ENCODE assay signal across 10 cellular contexts in the genomic region with DNA sequence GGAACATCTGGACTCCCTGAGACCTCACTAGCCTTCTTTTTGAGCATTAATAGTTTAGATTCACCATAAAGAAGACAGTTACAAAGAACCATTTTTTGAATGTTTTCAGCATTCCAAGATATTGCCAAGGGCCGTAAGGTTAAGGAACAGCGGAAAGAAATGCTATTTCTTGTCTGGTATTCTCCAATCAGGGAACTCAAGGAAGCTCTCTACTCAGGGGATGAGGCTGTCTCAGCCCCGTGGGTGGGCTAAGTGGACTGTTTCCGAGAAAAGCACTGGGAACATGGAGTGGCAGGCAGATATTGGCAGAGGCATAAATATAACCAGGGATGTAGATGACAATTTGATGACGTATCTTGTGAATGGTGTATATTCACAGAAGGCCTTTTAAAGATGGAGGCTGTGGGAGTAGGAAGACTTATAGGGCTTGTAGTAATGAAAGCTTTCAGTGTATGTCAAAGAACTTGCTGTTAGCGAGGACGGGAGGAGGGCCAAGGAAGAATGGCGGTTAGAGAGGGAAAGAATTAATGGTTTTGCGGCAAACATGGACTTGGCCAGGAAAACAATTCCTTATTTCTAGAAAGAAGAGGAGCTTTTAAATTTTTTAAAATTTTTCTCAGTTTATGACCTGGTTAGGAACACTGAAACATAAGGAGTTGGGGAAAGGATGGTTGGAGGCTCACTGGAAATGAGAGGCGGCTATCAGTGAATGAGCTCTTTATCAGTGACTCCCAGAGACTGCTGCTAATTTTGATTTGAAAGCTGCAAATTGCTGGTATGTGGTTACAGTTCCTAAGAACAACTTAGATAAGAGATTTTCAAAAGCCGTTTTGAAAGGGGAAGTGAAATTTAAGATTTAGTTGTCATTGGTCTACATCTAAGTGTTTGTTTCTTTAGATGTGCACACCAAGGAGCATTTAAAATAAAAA.
DNase-seq lines count a peak whose midpoint lies in the region; ATAC-seq, FAIRE-seq and TF ChIP-seq lines count a peak whose summit lies in the region.
"Had no signal": no experiment of that assay in that cellular context is flagged by ENCODE, and none has a peak within 500 bp of the region (broad histone marks: within the 10 kb centered on the region; RNA-seq: fewer than 3 reads in every experiment).

No MANE protein-coding gene starts in this region.

- peaks cover 16% of the 10 kb centered on the region for H3K27me3 Mint-ChIP-seq in stimulated activated memory B cell treated with anti-CD40 and anti-IgM and Interleukin-4, amounts not matched to agents 10 μg/mL and 1 μg/mL and 100 μg/mL, for 72 hours

- H3K79me2 ChIP-seq in GM12878 (ENCODE audit: control insufficient read depth, insufficient read depth, low read length), result no peaks in the 10 kb centered on the region

- H3K27ac Mint-ChIP-seq in stimulated activated memory B cell treated with anti-CD40 and anti-IgM and Interleukin-4, amounts not matched to agents 10 μg/mL and 1 μg/mL and 100 μg/mL, for 72 hours, result peak overlapping the region; percentile 12

- in situ Hi-C loops in GM12878 (cut with MboI) (no loop called here), G401 (cut with HindIII; ENCODE audit: low sequenced_read_pairs) (no loop called here)

- 38% methylated on average over 11 of the region's 11 CpGs for WGBS in GM12878 (ENCODE audit: insufficient coverage, insufficient replicate concordance, low lambda C conversion rate, missing lambda C conversion rate)

- peak; percentile 40 for DNase-seq in NCI-H2107 treated with DMSO at 0.1 percent for 48 hours (lab: John Stamatoyannopoulos, UW; ENCODE audit: unreplicated experiment)
- no peak for DNase-seq in NCI-H2107 (lab: John Stamatoyannopoulos, UW)
- peak; percentile 60 for DNase-seq in GM12878 (ENCODE audit: low read depth, low spot score)
- DNase-seq in H7, result no peak
- no peak for DNase-seq in amniotic stem cell (lab: John Stamatoyannopoulos, UW)
- no peak for DNase-seq in G401 (ENCODE audit: low spot score)

- H3K27ac ChIP-seq in GM12878 (ENCODE audit: control insufficient read depth, insufficient read depth), result peak overlapping the region; percentile 25; the same call in 1 of the 2 replicates
- H3K27ac ChIP-seq: 22Rv1 had no signal

- H3K36me3 ChIP-seq in GM12878 (ENCODE audit: control insufficient read depth in 2 of 2, insufficient read depth in 2 of 2, low read length in 1 of 2) (no peaks in the 10 kb centered on the region), H7 (replicated peaks; ENCODE audit: control insufficient read depth, insufficient read depth, low read length) (no peaks in the 10 kb centered on the region)

- peak overlapping the region; percentile 32; the same call in 1 of the 2 replicates for H3K9ac ChIP-seq in GM12878 (ENCODE audit: control insufficient read depth, insufficient read depth, low read length)

- H3K4me3 Mint-ChIP-seq in stimulated activated memory B cell treated with anti-CD40 and anti-IgM and Interleukin-4, amounts not matched to agents 10 μg/mL and 1 μg/mL and 100 μg/mL, for 72 hours, result peak overlapping the region; percentile 44

- H3K36me3 Mint-ChIP-seq in stimulated activated memory B cell treated with anti-CD40 and anti-IgM and Interleukin-4, amounts not matched to agents 10 μg/mL and 1 μg/mL and 100 μg/mL, for 72 hours, result no peaks in the 10 kb centered on the region

- H3K27me3 ChIP-seq in GM12878 (replicated peaks in 1 of 2; ENCODE audit: control insufficient read depth in 2 of 2, insufficient read depth in 2 of 2, low read length in 1 of 2) (peaks cover 0 to 2% of the 10 kb centered on the region in 2 experiments; a peak in 2 of 4 replicates), H7 (ENCODE audit: control insufficient read depth, insufficient read depth, low read length) (no peaks in the 10 kb centered on the region)

- H3K9me3 ChIP-seq in GM12878 (replicated peaks; ENCODE audit: control insufficient read depth, insufficient read depth, low read length), result no peaks in the 10 kb centered on the region

- peak; percentile 89 for FAIRE-seq in GM12878 (lab: Jason Lieb, UNC)
- FAIRE-seq: keratinocyte had no signal

- intact Hi-C loops in GM12878 (cut with micrococcal nuclease; ENCODE audit: unreplicated experiment), result loop anchor here (2.0 to 5.0 kb wide), 2 partner anchors 63 to 109 kb away; partner anchors contain the start of gene ST3GAL4

- ATAC-seq in HG03342 (IDR thresholded peaks at IDR 0.05; ENCODE audit: unreplicated experiment) (peak; percentile 59), GM12878 (peak; percentile 86)
- ATAC-seq in stimulated activated memory B cell treated with anti-CD40 and anti-IgM and Interleukin-4, amounts not matched to agents 10 μg/mL and 1 μg/mL and 100 μg/mL, for 72 hours, result peak; percentile 71

- no TSS peak for BruUV-seq in GM12878 (replicated peaks; lab: Mats Ljungman, UMichigan)

- peaks cover 13% of the 10 kb centered on the region for H3K4me1 ChIP-seq in GM12878 (ENCODE audit: control insufficient read depth, insufficient read depth, low read length)

- H3K4me1 Mint-ChIP-seq in stimulated activated memory B cell treated with anti-CD40 and anti-IgM and Interleukin-4, amounts not matched to agents 10 μg/mL and 1 μg/mL and 100 μg/mL, for 72 hours, result peaks cover 30% of the 10 kb centered on the region

- CTCF ChIA-PET in GM12878 (lab: Yijun Ruan, JAX), result interaction anchor here (0.9 to 1.7 kb wide), 9 partner anchors 9 to 112 kb away, joined by 4 to 14 read pairs (median 7); no protein-coding TSS in a partner anchor

- TF ChIP-seq RAD21 in GM12878 (IDR thresholded peaks at IDR 0.05; ENCODE audit: insufficient read depth, low read depth, low read length), result no peak

- H4K20me1 ChIP-seq in GM12878 (ENCODE audit: control insufficient read depth, insufficient read depth), result no peaks in the 10 kb centered on the region

- peak overlapping the region; percentile 87 for H3K4me2 ChIP-seq in GM12878 (ENCODE audit: control insufficient read depth, insufficient read depth)

- H3K4me3 ChIP-seq in GM12878 (peak overlapping the region; percentile 33; the same call in 1 of the 2 replicates), H7 (ENCODE audit: insufficient read depth, low read depth, low read length) (no peak overlapping the region)

- SMC1A ChIA-PET in GM12878 (lab: Charles Lee; ENCODE audit: uncharacterized antibody, unreplicated experiment), result interaction anchor here (0.7 to 2.5 kb wide), 15 partner anchors 9 to 648 kb away, joined by 3 to 12 read pairs (median 3); no protein-coding TSS in a partner anchor

- H2AFZ ChIP-seq in GM12878 (ENCODE audit: control insufficient read depth, low read depth, low read length), result peak overlapping the region; percentile 15

- RAD21 ChIA-PET in GM12878 (lab: Charles Lee; ENCODE audit: unreplicated experiment), result interaction anchor here (0.8 to 2.4 kb wide), 4 partner anchors 61 to 109 kb away, joined by 5 to 16 read pairs (median 8); no protein-coding TSS in a partner anchor

- TF ChIP-seq POLR2A in GM12878 (IDR thresholded peaks at IDR 0.05; ENCODE audit: low read depth, low read length), result no peak

- peak; percentile 21 to 70; a peak in 2 of 4 replicates for TF ChIP-seq EP300 in GM12878 (IDR thresholded peaks at IDR 0.05; ENCODE audit: borderline replicate concordance in 1 of 2, control insufficient read depth in 1 of 2, low read depth in 2 of 2, low read length in 2 of 2)

- POLR2A ChIA-PET in GM12878 (lab: Charles Lee), result interaction anchor here (0.6 to 1.0 kb wide), 2 partner anchors 109 to 116 kb away, joined by 3 to 4 read pairs; partner anchors contain the start of gene DCPS

- no peaks in the 10 kb centered on the region for H3K9me3 Mint-ChIP-seq in stimulated activated memory B cell treated with anti-CD40 and anti-IgM and Interleukin-4, amounts not matched to agents 10 μg/mL and 1 μg/mL and 100 μg/mL, for 72 hours

- TF ChIP-seq CTCF in GM12878 (IDR thresholded peaks at IDR 0.05 in 2 of 3, conservative IDR thresholded peaks at IDR 0.05 in 1 of 3; ENCODE audit: control insufficient read depth in 2 of 3, extremely low read depth in 1 of 3, insufficient read depth in 1 of 3, low read depth in 3 of 3, low read length in 3 of 3), result no peak

TF ChIP-seq in GM12878, 131 proteins besides CTCF, POLR2A, EP300 and RAD21 (continues in another document):
- TF ChIP-seq BMI1 (IDR thresholded peaks at IDR 0.05; ENCODE audit: borderline replicate concordance), result peak; percentile 50; the same call in 1 of the 2 replicates
- no peak for TF ChIP-seq PML (IDR thresholded peaks at IDR 0.05; ENCODE audit: low read length)
- TF ChIP-seq SIN3A (IDR thresholded peaks at IDR 0.05; ENCODE audit: low read depth, low read length), result no peak
- TF ChIP-seq, protein P1, sequence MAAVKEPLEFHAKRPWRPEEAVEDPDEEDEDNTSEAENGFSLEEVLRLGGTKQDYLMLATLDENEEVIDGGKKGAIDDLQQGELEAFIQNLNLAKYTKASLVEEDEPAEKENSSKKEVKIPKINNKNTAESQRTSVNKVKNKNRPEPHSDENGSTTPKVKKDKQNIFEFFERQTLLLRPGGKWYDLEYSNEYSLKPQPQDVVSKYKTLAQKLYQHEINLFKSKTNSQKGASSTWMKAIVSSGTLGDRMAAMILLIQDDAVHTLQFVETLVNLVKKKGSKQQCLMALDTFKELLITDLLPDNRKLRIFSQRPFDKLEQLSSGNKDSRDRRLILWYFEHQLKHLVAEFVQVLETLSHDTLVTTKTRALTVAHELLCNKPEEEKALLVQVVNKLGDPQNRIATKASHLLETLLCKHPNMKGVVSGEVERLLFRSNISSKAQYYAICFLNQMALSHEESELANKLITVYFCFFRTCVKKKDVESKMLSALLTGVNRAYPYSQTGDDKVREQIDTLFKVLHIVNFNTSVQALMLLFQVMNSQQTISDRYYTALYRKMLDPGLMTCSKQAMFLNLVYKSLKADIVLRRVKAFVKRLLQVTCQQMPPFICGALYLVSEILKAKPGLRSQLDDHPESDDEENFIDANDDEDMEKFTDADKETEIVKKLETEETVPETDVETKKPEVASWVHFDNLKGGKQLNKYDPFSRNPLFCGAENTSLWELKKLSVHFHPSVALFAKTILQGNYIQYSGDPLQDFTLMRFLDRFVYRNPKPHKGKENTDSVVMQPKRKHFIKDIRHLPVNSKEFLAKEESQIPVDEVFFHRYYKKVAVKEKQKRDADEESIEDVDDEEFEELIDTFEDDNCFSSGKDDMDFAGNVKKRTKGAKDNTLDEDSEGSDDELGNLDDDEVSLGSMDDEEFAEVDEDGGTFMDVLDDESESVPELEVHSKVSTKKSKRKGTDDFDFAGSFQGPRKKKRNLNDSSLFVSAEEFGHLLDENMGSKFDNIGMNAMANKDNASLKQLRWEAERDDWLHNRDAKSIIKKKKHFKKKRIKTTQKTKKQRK (IDR thresholded peaks at IDR 0.05; ENCODE audit: low read depth, low read length), result no peak

Comparison
In these comparisons a context has a peak if more than half of its experiments do, and no peak if none do; other contexts are left out.
1. DNase-seq: peak in NCI-H2107 treated with DMSO at 0.1 percent for 48 hours (single experiment) and GM12878 (single experiment); none in NCI-H2107 (single experiment), H7 (single experiment), amniotic stem cell (single experiment) and G401 (single experiment).
2. Peak in every context shown above with its lines, with median percentiles within 50 percentile points of each other: ATAC-seq.